9 cellular contexts compared by ENCODE assay signal in the genomic region with DNA sequence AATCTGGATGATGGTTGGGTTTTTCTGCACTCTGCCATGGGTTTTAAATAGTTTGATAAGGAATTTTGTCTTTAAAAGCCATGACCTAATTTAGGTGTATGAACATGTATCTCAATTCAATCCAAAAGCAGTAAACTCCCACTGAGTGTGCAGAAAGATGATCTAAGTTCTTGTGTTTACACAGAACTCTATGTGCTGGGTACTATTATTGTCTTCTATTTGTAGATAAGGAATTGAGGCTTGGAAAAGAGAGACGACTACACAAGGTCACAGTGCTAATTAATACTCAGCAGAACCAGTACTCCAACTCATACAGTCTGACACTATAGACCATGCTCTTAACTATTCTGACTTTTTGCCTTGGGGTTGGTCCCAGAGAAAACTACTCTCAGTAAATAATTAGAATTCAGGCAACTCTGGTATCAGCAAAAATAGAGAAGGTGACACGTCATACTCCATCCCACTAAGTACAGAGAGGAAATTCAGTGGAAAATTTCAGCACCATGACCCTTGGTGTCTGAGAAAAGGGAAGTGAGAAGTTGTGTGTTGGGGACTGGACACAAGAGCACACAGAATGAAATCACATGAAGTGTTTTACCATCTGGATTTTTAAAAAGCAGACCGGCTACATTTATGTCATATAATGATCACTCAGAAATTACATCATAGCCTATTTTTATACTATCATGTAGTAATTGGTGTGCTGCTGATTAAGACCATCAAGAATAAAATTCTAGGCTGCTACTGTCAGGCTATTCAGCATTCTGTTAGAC. TPM values are rescaled to one million over a fixed set of nuclear protein-coding genes. Genes with fewer than 3 reads are reported as not detected.
DNase-seq lines count a peak whose midpoint lies in the region; ATAC-seq and TF ChIP-seq lines count a peak whose summit lies in the region.
"Had no signal": no experiment of that assay in that cellular context is flagged by ENCODE, and none has a peak within 500 bp of the region (broad histone marks: within the 10 kb centered on the region; RNA-seq: fewer than 3 reads in every experiment).

No MANE protein-coding gene starts in this region.

- POLR2A ChIA-PET in A673 (lab: Charles Lee; ENCODE audit: low non-redundant PET) = no interaction called here

- no peaks in the 10 kb centered on the region for H3K4me1 ChIP-seq in A673 (ENCODE audit: insufficient read depth, low read length, poor library complexity, severe bottlenecking)

- intact Hi-C loops in sciatic nerve (cut with DNase I) = no loop called here
- intact Hi-C loops in A673 (cut with micrococcal nuclease; ENCODE audit: unreplicated experiment) = no loop called here

- H3K4me3 ChIP-seq in A673 (ENCODE audit: low read depth, low read length, poor library complexity, severe bottlenecking) = no peak overlapping the region

- no peaks in the 10 kb centered on the region for H3K9me3 ChIP-seq in A673 (ENCODE audit: low read depth, low read length, poor library complexity, severe bottlenecking)

- BruUV-seq in A673 (replicated peaks; lab: Mats Ljungman, UMichigan) = no TSS peak

- DNase-seq in NOMO-1 treated with DMSO at 0.1 percent for 48 hours (lab: John Stamatoyannopoulos, UW; ENCODE audit: unreplicated experiment) = peak; percentile 93
- DNase-seq in sciatic nerve (ENCODE audit: low spot score) = no peak
- no peak for DNase-seq in HuH-7.5 (ENCODE audit: low spot score)
- no peak for DNase-seq in A673 (ENCODE audit: low spot score)
- no peak for DNase-seq in EL
- no peak for DNase-seq in stimulated activated CD4-positive, alpha-beta T cell treated with anti-CD3 and anti-CD28 coated beads, Interleukin-2, amount 100 ng/mL, for 48 hours
- DNase-seq: activated CD4-positive, CD25-positive, alpha-beta regulatory T cell had no signal

- no peak overlapping the region for H3K27ac ChIP-seq in A673 (ENCODE audit: low read depth, low read length, poor library complexity, severe bottlenecking)

- CTCF ChIA-PET in A673 (lab: Charles Lee) = no interaction called here

- no peaks in the 10 kb centered on the region for H3K36me3 ChIP-seq in A673 (ENCODE audit: insufficient read depth, low read length, poor library complexity, severe bottlenecking)

- TF ChIP-seq CTCF in A673 (conservative IDR thresholded peaks at IDR 0.05; ENCODE audit: low read depth, low read length) = no peak

- no peaks in the 10 kb centered on the region for H3K27me3 ChIP-seq in A673 (replicated peaks; ENCODE audit: insufficient read depth, low read depth, low read length, poor library complexity)

- ATAC-seq in GM19035 (IDR thresholded peaks at IDR 0.05; ENCODE audit: unreplicated experiment) (peak; percentile 89), HG02884 (IDR thresholded peaks at IDR 0.05; ENCODE audit: unreplicated experiment) (peak; percentile 96), sciatic nerve (peak; percentile 66)

RNA-seq across cellular contexts. Expression of gene MYH15, which starts 18.2 kb away (rescaled TPM):
- total RNA-seq in sciatic nerve (0.58 TPM), A673 (2021) (1.1 and 1.2 TPM in 2 replicates)
